ENCODE assay signal across 11 cellular contexts in the genomic region with DNA sequence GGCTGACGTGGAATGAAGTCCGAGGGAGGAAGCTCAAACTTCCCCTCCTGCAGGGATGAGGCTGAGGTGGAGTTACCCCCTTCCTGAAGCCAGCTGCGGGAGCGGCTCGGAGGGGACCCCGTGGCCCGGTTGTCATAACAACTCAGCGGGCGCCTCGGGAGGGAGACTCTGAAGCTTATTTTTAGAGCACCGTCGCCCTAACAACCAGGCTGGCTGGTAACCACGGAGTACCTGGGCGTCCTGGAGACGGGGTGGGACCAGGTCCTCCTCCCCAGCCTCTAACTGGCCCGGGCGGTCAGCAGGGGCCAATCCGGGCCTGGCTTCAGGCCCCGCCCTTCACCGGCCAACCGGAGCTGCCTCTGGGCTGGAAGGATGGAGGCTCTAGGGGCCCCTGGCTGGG. TPM values are rescaled to one million over a fixed set of nuclear protein-coding genes. Genes with fewer than 3 reads are reported as not detected.
A peak's percentile ranks its signal among the peaks of the same experiment; 100 is the strongest.
DNase-seq lines count a peak whose midpoint lies in the region; ATAC-seq, FAIRE-seq and TF ChIP-seq lines count a peak whose summit lies in the region.
"Had no signal": no experiment of that assay in that cellular context is flagged by ENCODE, and none has a peak within 500 bp of the region (broad histone marks: within the 10 kb centered on the region; RNA-seq: fewer than 3 reads in every experiment).

No MANE protein-coding gene starts in this region.

- peak overlapping the region; percentile 66 for H3K4me2 ChIP-seq in GM23338
- peak overlapping the region; percentile 57 for H3K4me2 ChIP-seq in parathyroid adenoma (ENCODE audit: low read length)

- DNase-seq in GM23338 (ENCODE audit: low spot score) (peak; percentile 88), NCI-H345 treated with DMSO at 0.1 percent for 48 hours (lab: John Stamatoyannopoulos, UW; ENCODE audit: unreplicated experiment) (peak; percentile 51), foreskin keratinocyte (no peak), GM12891 (ENCODE audit: insufficient read length, low spot score) (no peak), NAMALWA (ENCODE audit: low spot score) (no peak)
- DNase-seq: activated T-cell treated with anti-CD3 and anti-CD28 coated beads, Interleukin-2, amount 50 U/mL, for 4 hours; GDM1; SHP77 had no signal

- H3K4me3 Mint-ChIP-seq in GM23338: peak overlapping the region; percentile 55
- H3K4me3 Mint-ChIP-seq: activated T-cell treated with anti-CD3 and anti-CD28 coated beads, Interleukin-2, amount 50 U/mL, for 4 hours had no signal

- ATAC-seq in GM23338 (peak; percentile 97), foreskin keratinocyte (peak; percentile 54), HG03442 (IDR thresholded peaks at IDR 0.05; ENCODE audit: unreplicated experiment) (no peak), GM21390 (IDR thresholded peaks at IDR 0.05; ENCODE audit: unreplicated experiment) (no peak)

- TF ChIP-seq CTCF in GM23338 (conservative IDR thresholded peaks at IDR 0.05; ENCODE audit: low read depth in 2 of 2) (no peak), foreskin keratinocyte (conservative IDR thresholded peaks at IDR 0.05) (no peak), parathyroid adenoma (IDR thresholded peaks at IDR 0.05) (no peak)

- H4K20me1 ChIP-seq in GM23338 (replicated peaks; ENCODE audit: insufficient read depth): no peaks in the 10 kb centered on the region

- H3K36me3 ChIP-seq in GM23338 (ENCODE audit: insufficient read depth): no peaks in the 10 kb centered on the region
- no peaks in the 10 kb centered on the region for H3K36me3 ChIP-seq in parathyroid adenoma (ENCODE audit: control insufficient read depth, insufficient read depth, low read length)

- no peak for FAIRE-seq in GM12891 (lab: Jason Lieb, UNC)

- no peaks in the 10 kb centered on the region for H3K9me3 ChIP-seq in parathyroid adenoma (ENCODE audit: control insufficient read depth, low read length)

- no peaks in the 10 kb centered on the region for H3K9me3 Mint-ChIP-seq in GM23338
- H3K9me3 Mint-ChIP-seq: activated T-cell treated with anti-CD3 and anti-CD28 coated beads, Interleukin-2, amount 50 U/mL, for 4 hours had no signal

- H3K4me1 Mint-ChIP-seq in GM23338: peaks cover 18% of the 10 kb centered on the region

- H3K4me3 ChIP-seq in GM23338 (0 out of 2 replicates have a peak overlapping the region, but pooled peaks have one; percentile 26), parathyroid adenoma (ENCODE audit: low read depth, low read length) (peak overlapping the region; percentile 40)

- H3K36me3 Mint-ChIP-seq in GM23338 (ENCODE audit: low read depth): no peaks in the 10 kb centered on the region

- no peaks in the 10 kb centered on the region for H3F3A ChIP-seq in GM23338 (replicated peaks; ENCODE audit: low read depth)

- H3K79me2 ChIP-seq in GM23338 (replicated peaks; ENCODE audit: insufficient read depth) (no peaks in the 10 kb centered on the region), parathyroid adenoma (no peaks in the 10 kb centered on the region)

- TF ChIP-seq POLR2A in GM12891 (IDR thresholded peaks at IDR 0.05; ENCODE audit: low read depth, low read length): no peak

- no peaks in the 10 kb centered on the region for H3K9me2 ChIP-seq in GM23338 (ENCODE audit: insufficient read depth)

- H2AFZ ChIP-seq in GM23338: 0 out of 2 replicates have a peak overlapping the region, but pooled peaks have one; percentile 32
- peak overlapping the region; percentile 18 for H2AFZ ChIP-seq in parathyroid adenoma

- H3K27ac Mint-ChIP-seq in GM23338: no peak overlapping the region

- H3K27me3 Mint-ChIP-seq in GM23338 (ENCODE audit: insufficient read depth, low read depth, poor library complexity): peaks cover 18% of the 10 kb centered on the region

- H3K4me1 ChIP-seq in GM23338 (ENCODE audit: insufficient read depth): peaks cover 3% of the 10 kb centered on the region; the same call in 1 of the 2 replicates
- H3K4me1 ChIP-seq in foreskin keratinocyte: no peaks in the 10 kb centered on the region
- H3K4me1 ChIP-seq in parathyroid adenoma: peaks cover 46% of the 10 kb centered on the region

- no peak overlapping the region for H3K9ac ChIP-seq in parathyroid adenoma

- no peak overlapping the region for H3K27ac ChIP-seq in GM23338 (ENCODE audit: low read depth)
- H3K27ac ChIP-seq in foreskin keratinocyte: no peak overlapping the region
- H3K27ac ChIP-seq in parathyroid adenoma: peak overlapping the region; percentile 84

- H3K27me3 ChIP-seq in GM23338 (ENCODE audit: insufficient read depth) (no peaks in the 10 kb centered on the region), foreskin keratinocyte (peaks cover 10% of the 10 kb centered on the region), parathyroid adenoma (ENCODE audit: control insufficient read depth, insufficient read depth, low read length) (no peaks in the 10 kb centered on the region)

TF ChIP-seq in GM23338, 12 proteins besides CTCF, POLR2A, EP300 and RAD21 (continues in another document):
- TF ChIP-seq, protein P1, sequence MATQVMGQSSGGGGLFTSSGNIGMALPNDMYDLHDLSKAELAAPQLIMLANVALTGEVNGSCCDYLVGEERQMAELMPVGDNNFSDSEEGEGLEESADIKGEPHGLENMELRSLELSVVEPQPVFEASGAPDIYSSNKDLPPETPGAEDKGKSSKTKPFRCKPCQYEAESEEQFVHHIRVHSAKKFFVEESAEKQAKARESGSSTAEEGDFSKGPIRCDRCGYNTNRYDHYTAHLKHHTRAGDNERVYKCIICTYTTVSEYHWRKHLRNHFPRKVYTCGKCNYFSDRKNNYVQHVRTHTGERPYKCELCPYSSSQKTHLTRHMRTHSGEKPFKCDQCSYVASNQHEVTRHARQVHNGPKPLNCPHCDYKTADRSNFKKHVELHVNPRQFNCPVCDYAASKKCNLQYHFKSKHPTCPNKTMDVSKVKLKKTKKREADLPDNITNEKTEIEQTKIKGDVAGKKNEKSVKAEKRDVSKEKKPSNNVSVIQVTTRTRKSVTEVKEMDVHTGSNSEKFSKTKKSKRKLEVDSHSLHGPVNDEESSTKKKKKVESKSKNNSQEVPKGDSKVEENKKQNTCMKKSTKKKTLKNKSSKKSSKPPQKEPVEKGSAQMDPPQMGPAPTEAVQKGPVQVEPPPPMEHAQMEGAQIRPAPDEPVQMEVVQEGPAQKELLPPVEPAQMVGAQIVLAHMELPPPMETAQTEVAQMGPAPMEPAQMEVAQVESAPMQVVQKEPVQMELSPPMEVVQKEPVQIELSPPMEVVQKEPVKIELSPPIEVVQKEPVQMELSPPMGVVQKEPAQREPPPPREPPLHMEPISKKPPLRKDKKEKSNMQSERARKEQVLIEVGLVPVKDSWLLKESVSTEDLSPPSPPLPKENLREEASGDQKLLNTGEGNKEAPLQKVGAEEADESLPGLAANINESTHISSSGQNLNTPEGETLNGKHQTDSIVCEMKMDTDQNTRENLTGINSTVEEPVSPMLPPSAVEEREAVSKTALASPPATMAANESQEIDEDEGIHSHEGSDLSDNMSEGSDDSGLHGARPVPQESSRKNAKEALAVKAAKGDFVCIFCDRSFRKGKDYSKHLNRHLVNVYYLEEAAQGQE (IDR thresholded peaks at IDR 0.05; ENCODE audit: unreplicated experiment): no peak
- TF ChIP-seq EZH2 (IDR thresholded peaks at IDR 0.05; ENCODE audit: low read depth, unreplicated experiment): no peak
- TF ChIP-seq CREB1 (CRISPR knock-in tag; IDR thresholded peaks at IDR 0.05; ENCODE audit: low read depth): no peak

TF ChIP-seq in GM12891, 5 proteins besides CTCF, POLR2A, EP300 and RAD21:
- no peak for TF ChIP-seq TAF1 (IDR thresholded peaks at IDR 0.05; ENCODE audit: low read depth, low read length)
- no peak for TF ChIP-seq POLR2AphosphoS5 (IDR thresholded peaks at IDR 0.05; ENCODE audit: low read depth, low read length)
- no peak for TF ChIP-seq POU2F2 (IDR thresholded peaks at IDR 0.05; ENCODE audit: low read depth, low read length)
- no peak for TF ChIP-seq PAX5 (IDR thresholded peaks at IDR 0.05; ENCODE audit: insufficient read depth, low read length, severe bottlenecking)
- TF ChIP-seq SPI1 (IDR thresholded peaks at IDR 0.05; ENCODE audit: low read depth, low read length): no peak

RNA-seq across cellular contexts. Expression of a gene that starts 27.7 kb away (rescaled TPM):
- 1.4 and 1.6 TPM in 2 replicates for total RNA-seq in GM23338 (2014; rRNA removed; shearing (Covaris generic))
- polyA plus RNA-seq in GM23338 (2016; fragmentation: Nextera tagmentation; extraction: Ambion mirVana): 4.5 and 5.1 TPM in 2 replicates
- total RNA-seq in foreskin keratinocyte: not detected in 2 replicates
- not detected in 2 replicates for polyA plus RNA-seq in foreskin keratinocyte
- not detected for polyA plus RNA-seq in GM12891 (2012; ENCODE audit: low read depth, missing spikeins)
- total RNA-seq: activated T-cell treated with anti-CD3 and anti-CD28 coated beads, Interleukin-2, amount 50 U/mL, for 4 hours had no signal

RNA-seq across cellular contexts. Expression of a gene that starts 42.7 kb away (rescaled TPM):
- 0.89 and 1.6 TPM in 2 replicates for total RNA-seq in GM23338 (2014; rRNA removed; shearing (Covaris generic))
- polyA plus RNA-seq in GM23338 (2016; fragmentation: Nextera tagmentation; extraction: Ambion mirVana) (0.32 and 0.94 TPM in 2 replicates), foreskin keratinocyte (1.9 and 2.5 TPM in 2 replicates)
- total RNA-seq in foreskin keratinocyte: 1.3 and 1.4 TPM in 2 replicates
- polyA plus RNA-seq in GM12891 (2012; ENCODE audit: low read depth, missing spikeins): 0.23 TPM

RNA-seq across cellular contexts. Expression of a gene that starts 46.8 kb away (rescaled TPM):
- not detected in 2 replicates for total RNA-seq in GM23338 (2014; rRNA removed; shearing (Covaris generic))
- not detected in 2 replicates for polyA plus RNA-seq in GM23338 (2016; fragmentation: Nextera tagmentation; extraction: Ambion mirVana)
- total RNA-seq in foreskin keratinocyte: not detected in 2 replicates
- polyA plus RNA-seq in foreskin keratinocyte: not detected in 2 replicates
- not detected for polyA plus RNA-seq in GM12891 (2012; ENCODE audit: low read depth, missing spikeins)
- total RNA-seq: activated T-cell treated with anti-CD3 and anti-CD28 coated beads, Interleukin-2, amount 50 U/mL, for 4 hours had no signal

Comparison
In these comparisons a context has a peak if more than half of its experiments do, and no peak if none do; other contexts are left out.
1. ATAC-seq: peak in GM23338 (single experiment) and foreskin keratinocyte (single experiment); none in HG03442 (single experiment) and GM21390 (single experiment).
2. DNase-seq: peak in GM23338 (single experiment) and NCI-H345 treated with DMSO at 0.1 percent for 48 hours (single experiment); none in foreskin keratinocyte (0 of 2), GM12891 (single experiment) and NAMALWA (single experiment).